ENCODE assay signal across 27 cellular contexts in genomic region chr17:11514981-11515680, GRCh38.
"Had no signal": no experiment of that assay in that cellular context is flagged by ENCODE, and none has a peak within 500 bp of the region (broad histone marks: within the 10 kb centered on the region; RNA-seq: fewer than 3 reads in every experiment).

No MANE protein-coding gene starts in this region.

- DNase-seq: naive thymus-derived CD4-positive, alpha-beta T cell; natural killer cell; occipital lobe; ovary; right cardiac atrium; right lobe of liver; sigmoid colon; small intestine; stimulated activated CD4-positive, alpha-beta T cell treated with anti-CD3 and anti-CD28 coated beads, Interleukin-15, amount 100 ng/mL, for 24 hours; stimulated activated CD4-positive, alpha-beta T cell treated with anti-CD3 and anti-CD28 coated beads, Interleukin-4, amount 100 ng/mL, for 1 hour; stimulated activated CD4-positive, alpha-beta T cell treated with anti-CD3 and anti-CD28 coated beads, Interleukin-4, amount 100 ng/mL, for 4 hours; stimulated activated CD8-positive, alpha-beta memory T cell treated with anti-CD3 and anti-CD28 coated beads, Interleukin-4, amount 100 ng/mL, for 48 hours; stimulated activated naive CD4-positive, alpha-beta T cell; stimulated activated naive CD8-positive, alpha-beta T cell treated with anti-CD3 and anti-CD28 coated beads, Interleukin-15, amount 100 ng/mL, for 72 hours; stimulated activated naive CD8-positive, alpha-beta T cell treated with anti-CD3 and anti-CD28 coated beads, Interleukin-15, Interleukin-2, amounts not matched to agents 100 U/mL and 50 U/mL, for 24 hours; substantia nigra; testis; tibial artery; transverse colon; upper lobe of right lung; uterus had no signal

- H3K4me3 ChIP-seq: neural progenitor cell, ovary, prostate gland, right lobe of liver, sigmoid colon, suprapubic skin, testis, tibial artery, transverse colon, upper lobe of right lung, uterus had no signal

- ATAC-seq: naive thymus-derived CD4-positive, alpha-beta T cell; natural killer cell; right cardiac atrium; right lobe of liver; stimulated activated memory B cell treated with anti-CD40 and anti-IgM and Interleukin-4, amounts not matched to agents 10 μg/mL and 1 μg/mL and 100 μg/mL, for 72 hours; stimulated activated naive CD8-positive, alpha-beta T cell treated with anti-CD3 and anti-CD28 coated beads, Interleukin-15, amount 100 ng/mL, for 72 hours; stimulated activated naive CD8-positive, alpha-beta T cell treated with anti-CD3 and anti-CD28 coated beads, Interleukin-15, Interleukin-2, amounts not matched to agents 100 U/mL and 50 U/mL, for 24 hours; upper lobe of right lung had no signal

- H3K4me2 ChIP-seq: neural progenitor cell had no signal

- H3K9me3 Mint-ChIP-seq: stimulated activated memory B cell treated with anti-CD40 and anti-IgM and Interleukin-4, amounts not matched to agents 10 μg/mL and 1 μg/mL and 100 μg/mL, for 72 hours; stimulated activated naive CD8-positive, alpha-beta T cell treated with anti-CD3 and anti-CD28 coated beads, Interleukin-15, amount 100 ng/mL, for 72 hours; type B pancreatic cell had no signal

- H3K36me3 Mint-ChIP-seq: naive thymus-derived CD4-positive, alpha-beta T cell; natural killer cell; neural progenitor cell; stimulated activated memory B cell treated with anti-CD40 and anti-IgM and Interleukin-4, amounts not matched to agents 10 μg/mL and 1 μg/mL and 100 μg/mL, for 72 hours; type B pancreatic cell had no signal

- H3K27me3 Mint-ChIP-seq: stimulated activated memory B cell treated with anti-CD40 and anti-IgM and Interleukin-4, amounts not matched to agents 10 μg/mL and 1 μg/mL and 100 μg/mL, for 72 hours; stimulated activated naive CD8-positive, alpha-beta T cell treated with anti-CD3 and anti-CD28 coated beads, Interleukin-15, amount 100 ng/mL, for 72 hours had no signal

- H3K4me1 Mint-ChIP-seq: naive thymus-derived CD4-positive, alpha-beta T cell; natural killer cell; nephron; neural progenitor cell; stimulated activated memory B cell treated with anti-CD40 and anti-IgM and Interleukin-4, amounts not matched to agents 10 μg/mL and 1 μg/mL and 100 μg/mL, for 72 hours; stimulated activated naive CD8-positive, alpha-beta T cell treated with anti-CD3 and anti-CD28 coated beads, Interleukin-15, amount 100 ng/mL, for 72 hours had no signal

- H3K27me3 ChIP-seq: neural progenitor cell, ovary, right lobe of liver, sigmoid colon, suprapubic skin, testis, tibial artery, transverse colon, upper lobe of right lung, uterus had no signal

- H3K9me3 ChIP-seq: ovary, prostate gland, right lobe of liver, sigmoid colon, suprapubic skin, testis, tibial artery, transverse colon, upper lobe of right lung, uterus had no signal

- H2AFZ ChIP-seq: neural progenitor cell had no signal

- H3K4me1 ChIP-seq: prostate gland, right lobe of liver, sigmoid colon, suprapubic skin, testis, tibial artery, upper lobe of right lung, uterus had no signal

- FAIRE-seq: small intestine had no signal

- H3K9ac ChIP-seq: neural progenitor cell had no signal

- H3K27ac Mint-ChIP-seq: naive thymus-derived CD4-positive, alpha-beta T cell; natural killer cell; nephron; neural progenitor cell; stimulated activated memory B cell treated with anti-CD40 and anti-IgM and Interleukin-4, amounts not matched to agents 10 μg/mL and 1 μg/mL and 100 μg/mL, for 72 hours; stimulated activated naive CD8-positive, alpha-beta T cell treated with anti-CD3 and anti-CD28 coated beads, Interleukin-15, amount 100 ng/mL, for 72 hours; type B pancreatic cell had no signal

- H3K4me3 Mint-ChIP-seq: naive thymus-derived CD4-positive, alpha-beta T cell; natural killer cell; nephron; neural progenitor cell; stimulated activated memory B cell treated with anti-CD40 and anti-IgM and Interleukin-4, amounts not matched to agents 10 μg/mL and 1 μg/mL and 100 μg/mL, for 72 hours; stimulated activated naive CD8-positive, alpha-beta T cell treated with anti-CD3 and anti-CD28 coated beads, Interleukin-15, amount 100 ng/mL, for 72 hours; type B pancreatic cell had no signal

- H3K36me3 ChIP-seq: neural progenitor cell, ovary, prostate gland, right lobe of liver, sigmoid colon, suprapubic skin, tibial artery, transverse colon, upper lobe of right lung, uterus had no signal

- H3K27ac ChIP-seq: neural progenitor cell, ovary, prostate gland, right lobe of liver, sigmoid colon, suprapubic skin, testis, tibial artery, transverse colon, upper lobe of right lung, uterus had no signal
